In genomic region chr10:5537684-5538083, GRCh38 we compare ENCODE assay signal across 1 cellular context.
TF ChIP-seq lines count a peak whose summit lies in the region.

No MANE protein-coding gene starts in this region.

TF ChIP-seq in GM23338, 12 proteins besides CTCF, POLR2A, EP300 and RAD21 (continued from another document):
- TF ChIP-seq, protein P1, sequence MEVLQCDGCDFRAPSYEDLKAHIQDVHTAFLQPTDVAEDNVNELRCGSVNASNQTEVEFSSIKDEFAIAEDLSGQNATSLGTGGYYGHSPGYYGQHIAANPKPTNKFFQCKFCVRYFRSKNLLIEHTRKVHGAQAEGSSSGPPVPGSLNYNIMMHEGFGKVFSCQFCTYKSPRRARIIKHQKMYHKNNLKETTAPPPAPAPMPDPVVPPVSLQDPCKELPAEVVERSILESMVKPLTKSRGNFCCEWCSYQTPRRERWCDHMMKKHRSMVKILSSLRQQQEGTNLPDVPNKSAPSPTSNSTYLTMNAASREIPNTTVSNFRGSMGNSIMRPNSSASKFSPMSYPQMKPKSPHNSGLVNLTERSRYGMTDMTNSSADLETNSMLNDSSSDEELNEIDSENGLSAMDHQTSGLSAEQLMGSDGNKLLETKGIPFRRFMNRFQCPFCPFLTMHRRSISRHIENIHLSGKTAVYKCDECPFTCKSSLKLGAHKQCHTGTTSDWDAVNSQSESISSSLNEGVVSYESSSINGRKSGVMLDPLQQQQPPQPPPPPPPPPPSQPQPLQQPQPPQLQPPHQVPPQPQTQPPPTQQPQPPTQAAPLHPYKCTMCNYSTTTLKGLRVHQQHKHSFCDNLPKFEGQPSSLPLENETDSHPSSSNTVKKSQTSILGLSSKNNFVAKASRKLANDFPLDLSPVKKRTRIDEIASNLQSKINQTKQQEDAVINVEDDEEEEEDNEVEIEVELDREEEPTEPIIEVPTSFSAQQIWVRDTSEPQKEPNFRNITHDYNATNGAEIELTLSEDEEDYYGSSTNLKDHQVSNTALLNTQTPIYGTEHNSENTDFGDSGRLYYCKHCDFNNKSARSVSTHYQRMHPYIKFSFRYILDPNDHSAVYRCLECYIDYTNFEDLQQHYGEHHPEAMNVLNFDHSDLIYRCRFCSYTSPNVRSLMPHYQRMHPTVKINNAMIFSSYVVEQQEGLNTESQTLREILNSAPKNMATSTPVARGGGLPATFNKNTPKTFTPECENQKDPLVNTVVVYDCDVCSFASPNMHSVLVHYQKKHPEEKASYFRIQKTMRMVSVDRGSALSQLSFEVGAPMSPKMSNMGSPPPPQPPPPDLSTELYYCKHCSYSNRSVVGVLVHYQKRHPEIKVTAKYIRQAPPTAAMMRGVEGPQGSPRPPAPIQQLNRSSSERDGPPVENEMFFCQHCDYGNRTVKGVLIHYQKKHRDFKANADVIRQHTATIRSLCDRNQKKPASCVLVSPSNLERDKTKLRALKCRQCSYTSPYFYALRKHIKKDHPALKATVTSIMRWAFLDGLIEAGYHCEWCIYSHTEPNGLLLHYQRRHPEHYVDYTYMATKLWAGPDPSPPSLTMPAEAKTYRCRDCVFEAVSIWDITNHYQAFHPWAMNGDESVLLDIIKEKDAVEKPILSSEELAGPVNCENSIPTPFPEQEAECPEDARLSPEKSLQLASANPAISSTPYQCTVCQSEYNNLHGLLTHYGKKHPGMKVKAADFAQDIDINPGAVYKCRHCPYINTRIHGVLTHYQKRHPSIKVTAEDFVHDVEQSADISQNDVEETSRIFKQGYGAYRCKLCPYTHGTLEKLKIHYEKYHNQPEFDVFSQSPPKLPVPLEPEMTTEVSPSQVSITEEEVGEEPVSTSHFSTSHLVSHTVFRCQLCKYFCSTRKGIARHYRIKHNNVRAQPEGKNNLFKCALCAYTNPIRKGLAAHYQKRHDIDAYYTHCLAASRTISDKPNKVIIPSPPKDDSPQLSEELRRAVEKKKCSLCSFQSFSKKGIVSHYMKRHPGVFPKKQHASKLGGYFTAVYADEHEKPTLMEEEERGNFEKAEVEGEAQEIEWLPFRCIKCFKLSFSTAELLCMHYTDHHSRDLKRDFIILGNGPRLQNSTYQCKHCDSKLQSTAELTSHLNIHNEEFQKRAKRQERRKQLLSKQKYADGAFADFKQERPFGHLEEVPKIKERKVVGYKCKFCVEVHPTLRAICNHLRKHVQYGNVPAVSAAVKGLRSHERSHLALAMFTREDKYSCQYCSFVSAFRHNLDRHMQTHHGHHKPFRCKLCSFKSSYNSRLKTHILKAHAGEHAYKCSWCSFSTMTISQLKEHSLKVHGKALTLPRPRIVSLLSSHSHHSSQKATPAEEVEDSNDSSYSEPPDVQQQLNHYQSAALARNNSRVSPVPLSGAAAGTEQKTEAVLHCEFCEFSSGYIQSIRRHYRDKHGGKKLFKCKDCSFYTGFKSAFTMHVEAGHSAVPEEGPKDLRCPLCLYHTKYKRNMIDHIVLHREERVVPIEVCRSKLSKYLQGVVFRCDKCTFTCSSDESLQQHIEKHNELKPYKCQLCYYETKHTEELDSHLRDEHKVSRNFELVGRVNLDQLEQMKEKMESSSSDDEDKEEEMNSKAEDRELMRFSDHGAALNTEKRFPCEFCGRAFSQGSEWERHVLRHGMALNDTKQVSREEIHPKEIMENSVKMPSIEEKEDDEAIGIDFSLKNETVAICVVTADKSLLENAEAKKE (CRISPR knock-in tag; IDR thresholded peaks at IDR 0.05) = no peak
- no peak for TF ChIP-seq POLR2AphosphoS5 (IDR thresholded peaks at IDR 0.05; ENCODE audit: low read depth)
- TF ChIP-seq ZNF331 (CRISPR knock-in tag; IDR thresholded peaks at IDR 0.05; ENCODE audit: low read depth) = no peak
- no peak for TF ChIP-seq NANOG (IDR thresholded peaks at IDR 0.05; ENCODE audit: borderline replicate concordance)
- TF ChIP-seq STAT1 (IDR thresholded peaks at IDR 0.05; ENCODE audit: unreplicated experiment) = no peak
